ENCODE assay signal across 9 cellular contexts in genomic region chr7:26167293-26167934, GRCh38. TPM values are rescaled to one million over a fixed set of nuclear protein-coding genes. Genes with fewer than 3 reads are reported as not detected.
A peak's percentile ranks its signal among the peaks of the same experiment; 100 is the strongest.
DNase-seq lines count a peak whose midpoint lies in the region; ATAC-seq and TF ChIP-seq lines count a peak whose summit lies in the region.
"Had no signal": no experiment of that assay in that cellular context is flagged by ENCODE, and none has a peak within 500 bp of the region (broad histone marks: within the 10 kb centered on the region; RNA-seq: fewer than 3 reads in every experiment).

No MANE protein-coding gene starts in this region.

- no peak overlapping the region for H3K9ac ChIP-seq in MM.1S (ENCODE audit: low read length)

- H3K4me3 Mint-ChIP-seq in mesothelial cell of epicardium: no peak overlapping the region
- H3K4me3 Mint-ChIP-seq: dendritic cell treated with granulocyte-macrophage colony-stimulating factor and Interleukin-4, amounts not matched to agents 40 ng/mL and 50 ng/mL, for 4 days had no signal

- H3K27me3 ChIP-seq in MM.1S (replicated peaks; ENCODE audit: insufficient read depth, low read length) (no peaks in the 10 kb centered on the region), left lung (no peaks in the 10 kb centered on the region)

- H2AFZ ChIP-seq in MM.1S (ENCODE audit: low read length): no peak overlapping the region

- no peak overlapping the region for H3K27ac Mint-ChIP-seq in mesothelial cell of epicardium
- H3K27ac Mint-ChIP-seq: dendritic cell treated with granulocyte-macrophage colony-stimulating factor and Interleukin-4, amounts not matched to agents 40 ng/mL and 50 ng/mL, for 4 days had no signal

- H3K9me3 Mint-ChIP-seq in mesothelial cell of epicardium: peaks cover 8% of the 10 kb centered on the region
- H3K9me3 Mint-ChIP-seq: dendritic cell treated with granulocyte-macrophage colony-stimulating factor and Interleukin-4, amounts not matched to agents 40 ng/mL and 50 ng/mL, for 4 days had no signal

- H3K9me2 ChIP-seq in MM.1S (replicated peaks; ENCODE audit: insufficient read depth, low read length): no peaks in the 10 kb centered on the region

- H3K36me3 ChIP-seq in MM.1S (replicated peaks; ENCODE audit: insufficient read depth, low read length) (no peaks in the 10 kb centered on the region; the same call in 1 of the 2 replicates), left lung (peaks cover 0 to 6% of the 10 kb centered on the region in 2 donors)

- peaks cover 83% of the 10 kb centered on the region for H3K79me2 ChIP-seq in MM.1S (ENCODE audit: low read length)

- H3F3A ChIP-seq in MM.1S (ENCODE audit: insufficient read depth, low read length): peaks cover 9% of the 10 kb centered on the region

- H3K4me2 ChIP-seq in MM.1S (ENCODE audit: low read depth, low read length): peak overlapping the region; percentile 28; the same call in 1 of the 2 replicates

- H3K4me1 Mint-ChIP-seq in mesothelial cell of epicardium: no peaks in the 10 kb centered on the region

- no peaks in the 10 kb centered on the region for H3K9me3 ChIP-seq in MM.1S (replicated peaks; ENCODE audit: insufficient read depth, low read length)
- H3K9me3 ChIP-seq in left lung: peaks cover 0 to 5% of the 10 kb centered on the region in 2 donors

- no peaks in the 10 kb centered on the region for H3K27me3 Mint-ChIP-seq in mesothelial cell of epicardium (ENCODE audit: low read depth)
- H3K27me3 Mint-ChIP-seq: dendritic cell treated with granulocyte-macrophage colony-stimulating factor and Interleukin-4, amounts not matched to agents 40 ng/mL and 50 ng/mL, for 4 days had no signal

- DNase-seq in MM.1S: peak; percentile 60
- DNase-seq in left lung: no peak
- DNase-seq in islet precursor cell: no peak
- DNase-seq in SKM-1 (lab: John Stamatoyannopoulos, UW; ENCODE audit: unreplicated experiment): no peak
- DNase-seq in mesothelial cell of epicardium (ENCODE audit: low spot score in 2 of 2, unreplicated experiment in 2 of 2): no peak
- no peak for DNase-seq in stimulated activated naive CD4-positive, alpha-beta T cell treated with Interleukin-2 at 50 U/mL for 16 hours (lab: John Stamatoyannopoulos, UW)

- H3K4me3 ChIP-seq in MM.1S (ENCODE audit: low read length) (no peak overlapping the region), left lung (no peak overlapping the region)

- H3K4me1 ChIP-seq in MM.1S (ENCODE audit: low read length) (peaks cover 25% of the 10 kb centered on the region), left lung (no peaks in the 10 kb centered on the region)

- H3K36me3 Mint-ChIP-seq in mesothelial cell of epicardium: peaks cover 6% of the 10 kb centered on the region

- intact Hi-C loops in left lung (cut with DNase I): no loop called here

- TF ChIP-seq CTCF in MM.1S (IDR thresholded peaks at IDR 0.05; ENCODE audit: low read length) (no peak), left lung (IDR thresholded peaks at IDR 0.05) (no peak), mesothelial cell of epicardium (IDR thresholded peaks at IDR 0.05; ENCODE audit: unreplicated experiment) (no peak)

- H3K27ac ChIP-seq in MM.1S (ENCODE audit: low read length): peak overlapping the region; percentile 49; the same call in 1 of the 2 replicates
- H3K27ac ChIP-seq in left lung: no peak overlapping the region

- no peaks in the 10 kb centered on the region; the same call in 1 of the 2 replicates for H4K20me1 ChIP-seq in MM.1S (ENCODE audit: insufficient read depth, low read length)

- ATAC-seq in GM18867 (IDR thresholded peaks at IDR 0.05; ENCODE audit: unreplicated experiment) (peak; percentile 95), GM21723 (IDR thresholded peaks at IDR 0.05; ENCODE audit: unreplicated experiment) (peak; percentile 71), left lung (peak; percentile 38)

RNA-seq across cellular contexts. Expression of gene NFE2L3, which starts 15.4 kb away (rescaled TPM):
- total RNA-seq in left lung (1 to 10 TPM; 4.9 to 5.9 TPM), mesothelial cell of epicardium (11.8 to 12.9 TPM (median 12.3 TPM) in 3 replicates)

RNA-seq across cellular contexts. Expression of gene HNRNPA2B1, which starts 33.1 kb away (rescaled TPM):
- total RNA-seq in left lung: 100 to 1,000 TPM; 338 to 456 TPM
- 693 to 723 TPM (median 708 TPM) in 3 replicates for total RNA-seq in mesothelial cell of epicardium

RNA-seq across cellular contexts. Expression of gene CBX3, which starts 34.1 kb away (rescaled TPM):
- 100 to 1,000 TPM in 1 of 2 donors, 10 to 100 TPM in 1; 92.2 to 107 TPM for total RNA-seq in left lung
- 217 to 225 TPM (median 224 TPM) in 3 replicates for total RNA-seq in mesothelial cell of epicardium

Comparison
In these comparisons a context has a peak if more than half of its experiments do, and no peak if none do; other contexts are left out.
1. ATAC-seq: peak in every context shown above with its lines; median percentile 95 in GM18867; 71 in GM21723; 38 in left lung.